ENCODE assay signal across 23 cellular contexts in the genomic region with DNA sequence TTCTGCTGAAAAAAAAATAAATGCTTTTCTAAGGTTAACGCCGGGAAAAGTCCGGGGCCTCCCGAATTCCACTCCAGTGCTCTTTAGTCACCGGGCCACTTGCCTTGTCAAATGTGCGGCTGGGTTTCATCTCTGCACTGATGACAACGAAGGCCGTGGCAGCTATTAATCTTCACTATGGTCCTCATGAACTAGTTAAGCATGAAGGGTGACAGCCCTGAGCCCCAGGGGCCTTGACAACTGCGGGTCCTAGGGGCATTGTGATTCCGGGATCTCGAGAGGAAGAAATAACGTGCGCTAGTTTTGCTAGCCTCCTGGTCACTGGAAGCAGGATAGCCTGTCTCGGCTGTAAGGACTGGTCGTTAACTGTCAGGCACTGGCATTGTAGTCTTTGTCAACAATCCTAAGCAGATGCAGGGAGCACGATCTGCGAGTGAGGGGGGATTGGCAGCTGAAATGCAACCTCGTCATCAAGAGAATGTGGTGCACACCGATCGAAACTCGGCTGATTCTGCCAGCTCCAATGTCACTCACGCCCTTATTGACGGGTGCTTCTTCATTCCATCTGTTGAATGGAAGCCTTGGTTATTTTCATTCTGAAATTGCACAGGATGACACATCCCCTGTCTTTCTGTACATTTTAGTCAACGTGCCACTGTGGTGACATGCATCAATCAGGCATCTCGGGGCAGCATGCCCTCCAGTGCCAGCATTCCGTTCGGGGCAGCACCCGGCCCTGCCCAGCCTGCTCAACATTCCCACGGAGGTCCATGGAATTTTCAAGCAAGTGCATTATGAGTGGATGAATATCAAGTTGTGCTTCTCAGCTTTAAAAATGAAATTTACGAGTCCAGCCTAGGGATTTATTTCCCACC. TPM values are rescaled to one million over a fixed set of nuclear protein-coding genes. Genes with fewer than 3 reads are reported as not detected.
DNase-seq lines count a peak whose midpoint lies in the region; ATAC-seq and TF ChIP-seq lines count a peak whose summit lies in the region.
"Had no signal": no experiment of that assay in that cellular context is flagged by ENCODE, and none has a peak within 500 bp of the region (broad histone marks: within the 10 kb centered on the region; RNA-seq: fewer than 3 reads in every experiment).

No MANE protein-coding gene starts in this region.

- no peak overlapping the region for H2BK15ac ChIP-seq in IMR-90 (ENCODE audit: low read depth, low read length)

- no peak overlapping the region for H4K8ac ChIP-seq in IMR-90 (ENCODE audit: low read depth in 2 of 2, low read length in 2 of 2)

- no peak overlapping the region for H3K9ac ChIP-seq in BLaER1
- H3K9ac ChIP-seq in IMR-90 (ENCODE audit: low read depth, low read length), result no peak overlapping the region
- H3K9ac ChIP-seq: GM23248 had no signal

- H4K91ac ChIP-seq in IMR-90 (ENCODE audit: insufficient read depth, low read depth, low read length), result no peak overlapping the region

- H3K4me1 ChIP-seq in BLaER1, result peaks cover 34% of the 10 kb centered on the region
- no peaks in the 10 kb centered on the region for H3K4me1 ChIP-seq in IMR-90 (ENCODE audit: control insufficient read depth, insufficient read depth, low read length)
- no peaks in the 10 kb centered on the region for H3K4me1 ChIP-seq in osteoblast (ENCODE audit: insufficient read depth, low read length)

- in situ Hi-C loops in IMR-90 (cut with MboI; ENCODE audit: low sequenced_read_pairs), result no loop called here

- no peak overlapping the region for H3K56ac ChIP-seq in IMR-90 (ENCODE audit: extremely low read depth, insufficient read depth, low read length)

- DNase-seq in IMR-90 (no peak), kidney tubule cell (ENCODE audit: low spot score) (peak; percentile 2), osteoblast (ENCODE audit: insufficient read length, low spot score, missing footprints) (peak; percentile 58), hepatic stellate cell (ENCODE audit: low spot score) (no peak), HEK293T (ENCODE audit: extremely low spot score) (no peak), mesenteric fat pad (ENCODE audit: low spot score) (no peak)
- no peak for DNase-seq in stimulated activated CD4-positive, alpha-beta T cell treated with anti-CD3 and anti-CD28 coated beads, Interleukin-2, amount 100 ng/mL, for 48 hours
- DNase-seq: C1 segment of cervical spinal cord; CD4-positive, alpha-beta memory T cell; COR-L47; DMS53; GM23248; H9; KBM-7; MV-4-11; NCI-H1105; NCI-H1436 treated with DMSO at 0.1 percent for 48 hours; NCI-H187 treated with DMSO at 0.1 percent for 48 hours; NCI-H446; NCI-H524 treated with DMSO at 0.1 percent for 48 hours; NCI-H774; SIG-M5 had no signal

- no peak for TF ChIP-seq CTCF in IMR-90 (conservative IDR thresholded peaks at IDR 0.05; ENCODE audit: low read depth, low read length)
- TF ChIP-seq CTCF in osteoblast (IDR thresholded peaks at IDR 0.05; ENCODE audit: extremely low read depth, low read depth, low read length), result no peak

- H3K4me3 ChIP-seq in BLaER1 (no peak overlapping the region), IMR-90 (ENCODE audit: insufficient read depth, low read depth, low read length) (no peak overlapping the region), osteoblast (ENCODE audit: insufficient read depth, low read length) (no peak overlapping the region)
- H3K4me3 ChIP-seq: GM23248 had no signal

- no peak overlapping the region for H3K4ac ChIP-seq in IMR-90 (ENCODE audit: low read depth, low read length)

- H3K27me3 ChIP-seq in BLaER1 (no peaks in the 10 kb centered on the region), IMR-90 (ENCODE audit: control insufficient read depth, insufficient read depth, low read length) (no peaks in the 10 kb centered on the region), osteoblast (ENCODE audit: insufficient read depth, low read length) (no peaks in the 10 kb centered on the region)

- H3K79me2 ChIP-seq in osteoblast (ENCODE audit: insufficient read depth, low read length), result no peaks in the 10 kb centered on the region

- no TSS peak for BruUV-seq in IMR-90 (replicated peaks; lab: Mats Ljungman, UMichigan)

- H2BK5ac ChIP-seq in IMR-90 (ENCODE audit: low read depth, low read length, poor library complexity, severe bottlenecking), result no peak overlapping the region

- CTCF ChIA-PET in IMR-90 (lab: Yijun Ruan, JAX) (no interaction called here), HEK293T (lab: Yijun Ruan, JAX) (no interaction called here)

- dilution Hi-C loops in IMR-90 (cut with HindIII; ENCODE audit: low sequenced_read_pairs, unreplicated experiment), result no loop called here

- H2BK120ac ChIP-seq in IMR-90 (ENCODE audit: low read depth, low read length), result no peak overlapping the region

- no peak overlapping the region for H3K18ac ChIP-seq in IMR-90 (ENCODE audit: low read depth, low read length)

- no peaks in the 10 kb centered on the region for H3K9me1 ChIP-seq in IMR-90 (ENCODE audit: insufficient read depth, low read length)

- intact Hi-C loops in IMR-90 (cut with micrococcal nuclease), result no loop called here

- H3K4me2 ChIP-seq in BLaER1, result peak overlapping the region; percentile 38
- no peak overlapping the region for H3K4me2 ChIP-seq in IMR-90 (ENCODE audit: low read depth, low read length)
- no peak overlapping the region for H3K4me2 ChIP-seq in osteoblast (ENCODE audit: insufficient read depth, low read length)

- H4K5ac ChIP-seq in IMR-90 (ENCODE audit: low read depth, low read length), result no peak overlapping the region

- H4K20me1 ChIP-seq in BLaER1 (no peaks in the 10 kb centered on the region), IMR-90 (ENCODE audit: insufficient read depth, low read length) (no peaks in the 10 kb centered on the region), osteoblast (ENCODE audit: insufficient read depth, low read length) (no peaks in the 10 kb centered on the region)

- no peaks in the 10 kb centered on the region for H3K79me1 ChIP-seq in IMR-90 (ENCODE audit: low read depth in 1 of 2, low read length in 2 of 2)

- no peak for TF ChIP-seq POLR2A in IMR-90 (IDR thresholded peaks at IDR 0.05; ENCODE audit: low read depth, low read length)

- H3K36me3 ChIP-seq in BLaER1, result no peaks in the 10 kb centered on the region
- H3K36me3 ChIP-seq in IMR-90 (ENCODE audit: control insufficient read depth, insufficient read depth, low read length), result no peaks in the 10 kb centered on the region
- H3K36me3 ChIP-seq in osteoblast (ENCODE audit: insufficient read depth, low read length), result no peaks in the 10 kb centered on the region

- no peak overlapping the region for H3K23ac ChIP-seq in IMR-90 (ENCODE audit: low read depth, low read length)

- no peak for ATAC-seq in IMR-90 (ENCODE audit: low read depth)

- H2AK5ac ChIP-seq in IMR-90 (ENCODE audit: low read depth, low read length), result peak overlapping the region; percentile 46; the same call in 1 of the 2 replicates

- no peak overlapping the region for H2AK9ac ChIP-seq in IMR-90 (replicated peaks; ENCODE audit: low read depth, low read length, poor library complexity)

- H3K14ac ChIP-seq in IMR-90 (replicated peaks; ENCODE audit: low read depth, low read length), result no peak overlapping the region

- H2AFZ ChIP-seq in IMR-90 (replicated peaks; ENCODE audit: low read length, poor library complexity), result no peak overlapping the region
- H2AFZ ChIP-seq in osteoblast (ENCODE audit: low read length), result no peak overlapping the region
- H2AFZ ChIP-seq: GM23248 had no signal

- no peak overlapping the region for H3K27ac ChIP-seq in BLaER1
- H3K27ac ChIP-seq in IMR-90 (ENCODE audit: insufficient read depth, low read length), result no peak overlapping the region
- H3K27ac ChIP-seq in osteoblast (ENCODE audit: low read depth, low read length), result no peak overlapping the region
- H3K27ac ChIP-seq: GM23248 had no signal

- POLR2A ChIA-PET in IMR-90 (lab: Charles Lee; ENCODE audit: unreplicated experiment), result no interaction called here
- POLR2A ChIA-PET in HEK293T (lab: Yijun Ruan, JAX), result no interaction called here

- no peak overlapping the region for H2BK20ac ChIP-seq in IMR-90 (ENCODE audit: low read depth, low read length)

- no peak for TF ChIP-seq RAD21 in IMR-90 (IDR thresholded peaks at IDR 0.05; ENCODE audit: low read length)

- 49% methylated on average over 21 of the region's 30 CpGs; no CpG with 5 or more reads in 1 of the 2 experiments for WGBS in IMR-90 (ENCODE audit: extremely low coverage in 2 of 2, insufficient read length in 1 of 2), 2 experiments

- no peaks in the 10 kb centered on the region for H3K9me3 ChIP-seq in BLaER1
- H3K9me3 ChIP-seq in IMR-90 (ENCODE audit: control insufficient read depth, insufficient read depth, low read length), result peaks cover 9% of the 10 kb centered on the region; the same call in 1 of the 2 replicates
- H3K9me3 ChIP-seq in osteoblast (ENCODE audit: low read depth, low read length), result no peaks in the 10 kb centered on the region

TF ChIP-seq in IMR-90, 13 proteins besides CTCF, POLR2A, EP300 and RAD21 (continues in another document):
- TF ChIP-seq SMC3 (IDR thresholded peaks at IDR 0.05; ENCODE audit: low read depth, low read length) (no peak), FOS (IDR thresholded peaks at IDR 0.05; ENCODE audit: low read depth, low read length) (no peak), RCOR1 (IDR thresholded peaks at IDR 0.05; ENCODE audit: insufficient replicate concordance, low read length) (no peak)
- TF ChIP-seq, protein P1, sequence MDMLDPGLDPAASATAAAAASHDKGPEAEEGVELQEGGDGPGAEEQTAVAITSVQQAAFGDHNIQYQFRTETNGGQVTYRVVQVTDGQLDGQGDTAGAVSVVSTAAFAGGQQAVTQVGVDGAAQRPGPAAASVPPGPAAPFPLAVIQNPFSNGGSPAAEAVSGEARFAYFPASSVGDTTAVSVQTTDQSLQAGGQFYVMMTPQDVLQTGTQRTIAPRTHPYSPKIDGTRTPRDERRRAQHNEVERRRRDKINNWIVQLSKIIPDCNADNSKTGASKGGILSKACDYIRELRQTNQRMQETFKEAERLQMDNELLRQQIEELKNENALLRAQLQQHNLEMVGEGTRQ (IDR thresholded peaks at IDR 0.05; ENCODE audit: low read depth, low read length), result no peak

TF ChIP-seq in HEK293T, 16 proteins besides CTCF, POLR2A, EP300 and RAD21 (continues in another document):
- TF ChIP-seq FOXA1 (IDR thresholded peaks at IDR 0.05) (no peak), ARNT (IDR thresholded peaks at IDR 0.05) (no peak), HDGF (IDR thresholded peaks at IDR 0.05; ENCODE audit: borderline replicate concordance) (no peak), BHLHE40 (IDR thresholded peaks at IDR 0.05; ENCODE audit: borderline replicate concordance) (no peak), NFRKB (IDR thresholded peaks at IDR 0.05) (no peak), FOXM1 (IDR thresholded peaks at IDR 0.05; ENCODE audit: borderline replicate concordance) (no peak), LEF1 (IDR thresholded peaks at IDR 0.05; ENCODE audit: borderline replicate concordance) (no peak), ELF4 (IDR thresholded peaks at IDR 0.05) (no peak), SP1 (IDR thresholded peaks at IDR 0.05) (no peak)

RNA-seq across cellular contexts. Expression of a gene that starts 51.5 kb away (rescaled TPM):
- total RNA-seq in IMR-90 (2012; rRNA removed) (11.1 and 11.5 TPM in 2 replicates), osteoblast (18.3 and 21.0 TPM in 2 replicates), mesenteric fat pad (15.8 TPM)
- polyA plus RNA-seq in IMR-90 (2012; rRNA removed), result 17.8 and 18.3 TPM in 2 replicates
- polyA plus RNA-seq in IMR-90 (2012; cell fraction: cytosol; rRNA removed), result 21.2 and 28.4 TPM in 2 replicates
- polyA plus RNA-seq in IMR-90 (2012; cell fraction: nucleus; rRNA removed; ENCODE audit: low replicate concordance), result 8.3 and 11.4 TPM in 2 replicates

Comparison
In these comparisons a context has a peak if more than half of its experiments do, and no peak if none do; other contexts are left out.
1. DNase-seq: peak in kidney tubule cell (single experiment) and osteoblast (single experiment); none in IMR-90 (single experiment), hepatic stellate cell (single experiment), HEK293T (single experiment), mesenteric fat pad (single experiment) and stimulated activated CD4-positive, alpha-beta T cell treated with anti-CD3 and anti-CD28 coated beads, Interleukin-2, amount 100 ng/mL, for 48 hours (0 of 2).